Comparison of ENCODE assay signal across 24 cellular contexts in genomic region chr11:73412308-73412707, GRCh38. TPM values are rescaled to one million over a fixed set of nuclear protein-coding genes. Genes with fewer than 3 reads are reported as not detected.
A peak's percentile ranks its signal among the peaks of the same experiment; 100 is the strongest.
DNase-seq lines count a peak whose midpoint lies in the region; ATAC-seq and TF ChIP-seq lines count a peak whose summit lies in the region.
"Had no signal": no experiment of that assay in that cellular context is flagged by ENCODE, and none has a peak within 500 bp of the region (broad histone marks: within the 10 kb centered on the region; RNA-seq: fewer than 3 reads in every experiment).

No MANE protein-coding gene starts in this region.

- TF ChIP-seq POLR2A in uterus (IDR thresholded peaks at IDR 0.05): no peak

- H3K9me3 Mint-ChIP-seq in stimulated activated naive CD8-positive, alpha-beta T cell treated with anti-CD3 and anti-CD28 coated beads, Interleukin-15, amount 100 ng/mL, for 72 hours: no peaks in the 10 kb centered on the region
- H3K9me3 Mint-ChIP-seq: activated B cell treated with CpG ODN at 0.5 μM for 24 hours; activated naive CD4-positive, alpha-beta T cell treated with anti-CD3 and anti-CD28 coated beads, Interleukin-2, amount 50 U/mL, for 24 hours; activated T-cell treated with anti-CD3 and anti-CD28 coated beads, Interleukin-2, amount 50 U/mL, for 4 hours; CD8-positive, alpha-beta T cell; IgD-negative memory B cell; mesothelial cell of epicardium; T-helper 1 cell treated with Interleukin-12 subunit alpha and Interleukin-12 subunit beta and Interleukin-4 antibody, amounts not matched to agents 30 μg/mL and 1 μg/mL, for 36 hours had no signal

- no peak for ATAC-seq in T-helper 17 cell
- ATAC-seq in GM18868 (IDR thresholded peaks at IDR 0.05; ENCODE audit: unreplicated experiment): no peak
- no peak for ATAC-seq in stimulated activated naive CD8-positive, alpha-beta T cell treated with anti-CD3 and anti-CD28 coated beads, Interleukin-15, amount 100 ng/mL, for 72 hours
- ATAC-seq: activated CD8-positive, alpha-beta T cell treated with anti-CD3 and anti-CD28 coated beads, Interleukin-2, amount 10 ng/mL, durations not matched to agents 7 days and 5 days; activated T-cell treated with anti-CD3 and anti-CD28 coated beads, Interleukin-2, amount 50 U/mL, for 4 hours; CD8-positive, alpha-beta T cell; upper lobe of right lung had no signal

- H3K36me3 Mint-ChIP-seq in T-helper 17 cell (ENCODE audit: low read depth): peaks cover 17% of the 10 kb centered on the region

- peak overlapping the region; percentile 91 for H3K27ac Mint-ChIP-seq in T-helper 17 cell
- no peak overlapping the region for H3K27ac Mint-ChIP-seq in stimulated activated naive CD8-positive, alpha-beta T cell treated with anti-CD3 and anti-CD28 coated beads, Interleukin-15, amount 100 ng/mL, for 72 hours
- H3K27ac Mint-ChIP-seq: activated naive CD4-positive, alpha-beta T cell treated with anti-CD3 and anti-CD28 coated beads, Interleukin-2, amount 50 U/mL, for 24 hours; CD8-positive, alpha-beta T cell; mesothelial cell of epicardium; T-helper 1 cell treated with Interleukin-12 subunit alpha and Interleukin-12 subunit beta and Interleukin-4 antibody, amounts not matched to agents 30 μg/mL and 1 μg/mL, for 36 hours had no signal

- in situ Hi-C loops in GM13977 (cut with MboI; ENCODE audit: low pct_unique_long_range_greater_than_20kb, low sequenced_read_pairs, unreplicated experiment): no loop called here

- H3K27me3 ChIP-seq in neutrophil (no peaks in the 10 kb centered on the region), uterus (no peaks in the 10 kb centered on the region)
- H3K27me3 ChIP-seq: brain microvascular endothelial cell, hepatocyte, upper lobe of right lung had no signal

- H3K9me3 ChIP-seq in T-helper 17 cell (ENCODE audit: control insufficient read depth, low read length, poor library complexity, severe bottlenecking) (no peaks in the 10 kb centered on the region), neutrophil (no peaks in the 10 kb centered on the region), uterus (no peaks in the 10 kb centered on the region)
- H3K9me3 ChIP-seq: upper lobe of right lung had no signal

- no peaks in the 10 kb centered on the region for H3K27me3 Mint-ChIP-seq in T-helper 17 cell
- H3K27me3 Mint-ChIP-seq in stimulated activated naive CD8-positive, alpha-beta T cell treated with anti-CD3 and anti-CD28 coated beads, Interleukin-15, amount 100 ng/mL, for 72 hours: no peaks in the 10 kb centered on the region
- H3K27me3 Mint-ChIP-seq: activated B cell treated with CpG ODN at 0.5 μM for 24 hours; activated naive CD4-positive, alpha-beta T cell treated with anti-CD3 and anti-CD28 coated beads, Interleukin-2, amount 50 U/mL, for 24 hours; IgD-negative memory B cell had no signal

- H3K36me3 ChIP-seq in neutrophil (peaks cover 90% of the 10 kb centered on the region), uterus (no peaks in the 10 kb centered on the region)

- no peak overlapping the region for H3K4me3 ChIP-seq in epithelial cell of esophagus (ENCODE audit: low read length)
- H3K4me3 ChIP-seq in neutrophil (ENCODE audit: low read depth in 1 of 2, low read length in 1 of 2): no peak overlapping the region
- no peak overlapping the region for H3K4me3 ChIP-seq in uterus
- H3K4me3 ChIP-seq: hepatocyte, upper lobe of right lung had no signal

- H3K4me1 Mint-ChIP-seq in T-helper 17 cell: peaks cover 17% of the 10 kb centered on the region
- peaks cover 6% of the 10 kb centered on the region for H3K4me1 Mint-ChIP-seq in stimulated activated naive CD8-positive, alpha-beta T cell treated with anti-CD3 and anti-CD28 coated beads, Interleukin-15, amount 100 ng/mL, for 72 hours

- DNase-seq in DMS53 (lab: John Stamatoyannopoulos, UW): peak; percentile 72
- DNase-seq in T-helper 17 cell: no peak
- DNase-seq in epithelial cell of esophagus (ENCODE audit: low read depth): peak; percentile 58
- no peak for DNase-seq in GM13977 (ENCODE audit: low spot score)
- DNase-seq in uterus: no peak
- DNase-seq in stimulated activated naive CD8-positive, alpha-beta T cell treated with anti-CD3 and anti-CD28 coated beads, Interleukin-15, amount 100 ng/mL, for 72 hours: no peak
- DNase-seq: activated B cell treated with CpG ODN at 0.5 μM for 24 hours; activated CD8-positive, alpha-beta T cell treated with anti-CD3 and anti-CD28 coated beads, Interleukin-2, amount 10 ng/mL, durations not matched to agents 7 days and 5 days; activated T-cell treated with anti-CD3 and anti-CD28 coated beads, Interleukin-2, amount 50 U/mL, for 4 hours; brain microvascular endothelial cell; CD8-positive, alpha-beta T cell; effector CD4-positive, alpha-beta T cell; NCI-H2029 treated with DMSO at 0.1 percent for 48 hours; NCI-H446 treated with DMSO at 0.1 percent for 48 hours; retina; stimulated activated naive CD4-positive, alpha-beta T cell treated with Interleukin-2 at 50 U/mL for 16 hours; upper lobe of right lung had no signal

- intact Hi-C loops in uterus (cut with DNase I; ENCODE audit: low total_unique reads): no loop called here

- H3K27ac ChIP-seq in neutrophil (peak overlapping the region; percentile 74), uterus (no peak overlapping the region)
- H3K27ac ChIP-seq: brain microvascular endothelial cell, hepatocyte, upper lobe of right lung had no signal

- peak overlapping the region; percentile 65 for H3K4me3 Mint-ChIP-seq in T-helper 17 cell
- H3K4me3 Mint-ChIP-seq in stimulated activated naive CD8-positive, alpha-beta T cell treated with anti-CD3 and anti-CD28 coated beads, Interleukin-15, amount 100 ng/mL, for 72 hours: no peak overlapping the region
- H3K4me3 Mint-ChIP-seq: activated B cell treated with CpG ODN at 0.5 μM for 24 hours; activated CD8-positive, alpha-beta T cell treated with anti-CD3 and anti-CD28 coated beads, Interleukin-2, amount 10 ng/mL, durations not matched to agents 7 days and 5 days; activated naive CD4-positive, alpha-beta T cell treated with anti-CD3 and anti-CD28 coated beads, Interleukin-2, amount 50 U/mL, for 24 hours; activated T-cell treated with anti-CD3 and anti-CD28 coated beads, Interleukin-2, amount 50 U/mL, for 4 hours; CD8-positive, alpha-beta T cell; mesothelial cell of epicardium; T-helper 1 cell treated with Interleukin-12 subunit alpha and Interleukin-12 subunit beta and Interleukin-4 antibody, amounts not matched to agents 30 μg/mL and 1 μg/mL, for 36 hours had no signal

- TF ChIP-seq CTCF in epithelial cell of esophagus (IDR thresholded peaks at IDR 0.05; ENCODE audit: insufficient read depth, low read depth, low read length, missing control alignments) (no peak), neutrophil (IDR thresholded peaks at IDR 0.05) (no peak), GM13977 (IDR thresholded peaks at IDR 0.05; ENCODE audit: extremely low read depth, insufficient read depth, missing control alignments) (no peak), uterus (IDR thresholded peaks at IDR 0.05) (no peak)

- peaks cover 47 to 69% of the 10 kb centered on the region in 2 experiments for H3K4me1 ChIP-seq in neutrophil (ENCODE audit: control insufficient read depth in 1 of 2, insufficient read depth in 1 of 2, low read depth in 1 of 2, low read length in 1 of 2)
- H3K4me1 ChIP-seq in uterus: no peaks in the 10 kb centered on the region

RNA-seq across cellular contexts. Expression of gene RELT, which starts 36.1 kb away (rescaled TPM):
- total RNA-seq in T-helper 17 cell (100 to 1,000 TPM; 139 to 169 TPM), uterus (1 to 10 TPM in 2 of 4 donors, under 1 TPM in 1, not detected in 1; 0.29 to 5.8 (median 3.3) TPM)

Comparison
In these comparisons a context has a peak if more than half of its experiments do, and no peak if none do; other contexts are left out.
1. DNase-seq: peak in DMS53 (single experiment) and epithelial cell of esophagus (single experiment); none in T-helper 17 cell (0 of 3), GM13977 (single experiment), uterus (0 of 2) and stimulated activated naive CD8-positive, alpha-beta T cell treated with anti-CD3 and anti-CD28 coated beads, Interleukin-15, amount 100 ng/mL, for 72 hours (0 of 2).
2. RNA of gene RELT, which starts 36.1 kb away (total RNA-seq): 139 to 169 TPM in T-helper 17 cell; 0.29 to 5.8 TPM in uterus; every median in the first group is over 10 times any median in the second.